8 cellular contexts compared by ENCODE assay signal in genomic region chr7:19772858-19773337, GRCh38. TPM values are rescaled to one million over a fixed set of nuclear protein-coding genes. Genes with fewer than 3 reads are reported as not detected.
DNase-seq lines count a peak whose midpoint lies in the region; ATAC-seq and TF ChIP-seq lines count a peak whose summit lies in the region.

No MANE protein-coding gene starts in this region.

- DNase-seq in NCI-H2081 (lab: John Stamatoyannopoulos, UW) (peak; percentile 33 to 65), NCI-H2081 treated with DMSO at 0.1 percent for 48 hours (lab: John Stamatoyannopoulos, UW) (no peak), inferior parietal cortex (ENCODE audit: extremely low spot score) (peak; percentile 34), stromal cell of bone marrow (ENCODE audit: low read depth) (peak; percentile 9), natural killer cell (no peak)

- peaks cover 50% of the 10 kb centered on the region for H3K27me3 Mint-ChIP-seq in activated T-helper 17 cell treated with anti-CD3 and anti-CD28 coated beads, Interleukin-2, amount 50 U/mL, for 72 hours
- peaks cover 17 to 26% of the 10 kb centered on the region in 2 donors for H3K27me3 Mint-ChIP-seq in natural killer cell (ENCODE audit: low read depth in 2 of 2)

- H3K9me3 Mint-ChIP-seq in activated T-helper 17 cell treated with anti-CD3 and anti-CD28 coated beads, Interleukin-2, amount 50 U/mL, for 72 hours = no peaks in the 10 kb centered on the region
- peaks cover 0 to 4% of the 10 kb centered on the region in 2 donors for H3K9me3 Mint-ChIP-seq in natural killer cell

- peaks cover 9% of the 10 kb centered on the region for H3K4me1 Mint-ChIP-seq in activated T-helper 17 cell treated with anti-CD3 and anti-CD28 coated beads, Interleukin-2, amount 50 U/mL, for 72 hours
- H3K4me1 Mint-ChIP-seq in natural killer cell = peaks cover 0 to 5% of the 10 kb centered on the region in 2 donors

- ATAC-seq in activated T-helper 17 cell treated with anti-CD3 and anti-CD28 coated beads, Interleukin-2, amount 50 U/mL, for 72 hours (replicated peaks) = no peak
- ATAC-seq in natural killer cell (no peak), GM18511 (IDR thresholded peaks at IDR 0.05; ENCODE audit: unreplicated experiment) (no peak), GM18502 (IDR thresholded peaks at IDR 0.05; ENCODE audit: poor library complexity, unreplicated experiment) (no peak)

- peak overlapping the region; percentile 44 for H3K4me3 Mint-ChIP-seq in activated T-helper 17 cell treated with anti-CD3 and anti-CD28 coated beads, Interleukin-2, amount 50 U/mL, for 72 hours
- H3K4me3 Mint-ChIP-seq in natural killer cell = no peak overlapping the region

- H3K36me3 Mint-ChIP-seq in activated T-helper 17 cell treated with anti-CD3 and anti-CD28 coated beads, Interleukin-2, amount 50 U/mL, for 72 hours (ENCODE audit: low read depth) = no peaks in the 10 kb centered on the region
- H3K36me3 Mint-ChIP-seq in natural killer cell = no peaks in the 10 kb centered on the region

- intact Hi-C loops in natural killer cell (cut with micrococcal nuclease) = no loop called here

- TF ChIP-seq CTCF in natural killer cell (IDR thresholded peaks at IDR 0.05) = no peak

- no peak overlapping the region for H3K27ac Mint-ChIP-seq in activated T-helper 17 cell treated with anti-CD3 and anti-CD28 coated beads, Interleukin-2, amount 50 U/mL, for 72 hours
- H3K27ac Mint-ChIP-seq in natural killer cell = no peak overlapping the region

RNA-seq across cellular contexts. Expression of gene TMEM196, which starts 0.5 kb away (rescaled TPM):
- total RNA-seq in activated T-helper 17 cell treated with anti-CD3 and anti-CD28 coated beads, Interleukin-2, amount 50 U/mL, for 72 hours = not detected
- total RNA-seq in natural killer cell = not detected

Comparison
In these comparisons a context has a peak if more than half of its experiments do, and no peak if none do; other contexts are left out.
1. DNase-seq: peak in NCI-H2081 (2 of 2), inferior parietal cortex (single experiment) and stromal cell of bone marrow (single experiment); none in NCI-H2081 treated with DMSO at 0.1 percent for 48 hours (single experiment) and natural killer cell (single experiment).